Comparison of ENCODE assay signal across 30 cellular contexts in genomic region chr15:97981758-97982157, GRCh38.
"Had no signal": no experiment of that assay in that cellular context is flagged by ENCODE, and none has a peak within 500 bp of the region (broad histone marks: within the 10 kb centered on the region; RNA-seq: fewer than 3 reads in every experiment).

No MANE protein-coding gene starts in this region.

- H3K9me3 ChIP-seq: SJSA1, SK-N-SH had no signal

- H3K4me3 ChIP-seq: SJSA1 had no signal

- H3K36me3 Mint-ChIP-seq: activated CD4-positive, alpha-beta memory T cell treated with anti-CD3 and anti-CD28 coated beads for 36 hours; activated CD8-positive, alpha-beta memory T cell treated with anti-CD3 and anti-CD28 coated beads, Interleukin-2, amount 10 ng/mL, durations not matched to agents 7 days and 5 days; activated naive CD4-positive, alpha-beta T cell treated with anti-CD3 and anti-CD28 coated beads, Interleukin-2, amount 10 ng/mL, durations not matched to agents 7 days and 5 days; IgD-negative memory B cell had no signal

- DNase-seq: activated CD4-positive, alpha-beta memory T cell treated with anti-CD3 and anti-CD28 coated beads for 36 hours; activated CD4-positive, alpha-beta T cell treated with anti-CD3 and anti-CD28 coated beads, Interleukin-2, amount 10 ng/mL, durations not matched to agents 24 days and 14 days; activated CD8-positive, alpha-beta memory T cell treated with anti-CD3 and anti-CD28 coated beads for 24 hours; activated CD8-positive, alpha-beta memory T cell treated with anti-CD3 and anti-CD28 coated beads, Interleukin-2, amount 10 ng/mL, durations not matched to agents 7 days and 5 days; activated CD8-positive, alpha-beta memory T cell treated with anti-CD3 and anti-CD28 coated beads, Interleukin-2, amount 50 U/mL, for 48 hours; activated effector memory CD4-positive, alpha-beta T cell treated with Interleukin-2 at 50 U/mL for 16 hours; activated naive CD8-positive, alpha-beta T cell treated with anti-CD3 and anti-CD28 coated beads, Interleukin-2, amount 50 U/mL, for 24 hours; activated T-cell treated with anti-CD3 and anti-CD28 coated beads, Interleukin-2, amount 50 U/mL, for 48 hours; anterior cingulate cortex; caudate nucleus; Karpas-422; KBM-7; NCI-H1105; NCI-H1436 treated with DMSO at 0.1 percent for 48 hours; NCI-H187 treated with DMSO at 0.1 percent for 48 hours; NCI-H2171 treated with DMSO at 0.1 percent for 48 hours; NCI-H2227 treated with DMSO at 0.1 percent for 48 hours; NCI-H446; NCI-H510A treated with DMSO at 0.1 percent for 48 hours; NCI-H526 treated with DMSO at 0.1 percent for 48 hours; NCI-H774; SHP77 treated with DMSO at 0.1 percent for 48 hours; SK-N-SH had no signal

- H3K27ac ChIP-seq: SJSA1 had no signal

- H3K4me3 Mint-ChIP-seq: activated CD4-positive, alpha-beta memory T cell treated with anti-CD3 and anti-CD28 coated beads for 36 hours; activated CD4-positive, alpha-beta T cell treated with anti-CD3 and anti-CD28 coated beads, Interleukin-2, amount 10 ng/mL, durations not matched to agents 24 days and 14 days; activated CD8-positive, alpha-beta memory T cell treated with anti-CD3 and anti-CD28 coated beads, Interleukin-2, amount 10 ng/mL, durations not matched to agents 7 days and 5 days; activated naive CD4-positive, alpha-beta T cell treated with anti-CD3 and anti-CD28 coated beads, Interleukin-2, amount 10 ng/mL, durations not matched to agents 7 days and 5 days; activated naive CD8-positive, alpha-beta T cell; activated naive CD8-positive, alpha-beta T cell treated with anti-CD3 and anti-CD28 coated beads, Interleukin-2, amount 50 U/mL, for 24 hours; IgD-negative memory B cell; T-helper 1 cell treated with Interleukin-12 subunit alpha and Interleukin-12 subunit beta and Interleukin-4 antibody, amounts not matched to agents 30 μg/mL and 1 μg/mL, for 36 hours; T-helper 2 cell treated with Interferon-gamma antibody and Interleukin-4, amounts not matched to agents 5 μg/mL and 100 μg/mL, for 36 hours had no signal

- H3K36me3 ChIP-seq: SJSA1 had no signal

- H3K4me1 ChIP-seq: SJSA1 had no signal

- H3K27me3 ChIP-seq: SJSA1 had no signal

- H3K27ac Mint-ChIP-seq: activated CD4-positive, alpha-beta memory T cell treated with anti-CD3 and anti-CD28 coated beads for 36 hours; activated CD4-positive, alpha-beta T cell treated with anti-CD3 and anti-CD28 coated beads, Interleukin-2, amount 10 ng/mL, durations not matched to agents 24 days and 14 days; activated CD8-positive, alpha-beta memory T cell treated with anti-CD3 and anti-CD28 coated beads, Interleukin-2, amount 10 ng/mL, durations not matched to agents 7 days and 5 days; activated naive CD4-positive, alpha-beta T cell treated with anti-CD3 and anti-CD28 coated beads, Interleukin-2, amount 10 ng/mL, durations not matched to agents 7 days and 5 days; activated naive CD8-positive, alpha-beta T cell; activated naive CD8-positive, alpha-beta T cell treated with anti-CD3 and anti-CD28 coated beads, Interleukin-2, amount 50 U/mL, for 24 hours; IgD-negative memory B cell; T-helper 1 cell treated with Interleukin-12 subunit alpha and Interleukin-12 subunit beta and Interleukin-4 antibody, amounts not matched to agents 30 μg/mL and 1 μg/mL, for 36 hours; T-helper 2 cell treated with Interferon-gamma antibody and Interleukin-4, amounts not matched to agents 5 μg/mL and 100 μg/mL, for 36 hours had no signal

- ATAC-seq: activated CD8-positive, alpha-beta memory T cell treated with anti-CD3 and anti-CD28 coated beads, Interleukin-2, amount 10 ng/mL, durations not matched to agents 7 days and 5 days; activated naive CD8-positive, alpha-beta T cell treated with anti-CD3 and anti-CD28 coated beads, Interleukin-2, amount 50 U/mL, for 24 hours; Panc1 had no signal

- H3K4me1 Mint-ChIP-seq: activated CD8-positive, alpha-beta memory T cell treated with anti-CD3 and anti-CD28 coated beads, Interleukin-2, amount 10 ng/mL, durations not matched to agents 7 days and 5 days; activated naive CD8-positive, alpha-beta T cell treated with anti-CD3 and anti-CD28 coated beads, Interleukin-2, amount 50 U/mL, for 24 hours had no signal

- H3K27me3 Mint-ChIP-seq: activated CD4-positive, alpha-beta memory T cell treated with anti-CD3 and anti-CD28 coated beads for 36 hours; activated CD8-positive, alpha-beta memory T cell treated with anti-CD3 and anti-CD28 coated beads, Interleukin-2, amount 10 ng/mL, durations not matched to agents 7 days and 5 days; activated naive CD4-positive, alpha-beta T cell treated with anti-CD3 and anti-CD28 coated beads, Interleukin-2, amount 10 ng/mL, durations not matched to agents 7 days and 5 days; activated naive CD8-positive, alpha-beta T cell treated with anti-CD3 and anti-CD28 coated beads, Interleukin-2, amount 50 U/mL, for 24 hours; IgD-negative memory B cell had no signal
